In the genomic region with DNA sequence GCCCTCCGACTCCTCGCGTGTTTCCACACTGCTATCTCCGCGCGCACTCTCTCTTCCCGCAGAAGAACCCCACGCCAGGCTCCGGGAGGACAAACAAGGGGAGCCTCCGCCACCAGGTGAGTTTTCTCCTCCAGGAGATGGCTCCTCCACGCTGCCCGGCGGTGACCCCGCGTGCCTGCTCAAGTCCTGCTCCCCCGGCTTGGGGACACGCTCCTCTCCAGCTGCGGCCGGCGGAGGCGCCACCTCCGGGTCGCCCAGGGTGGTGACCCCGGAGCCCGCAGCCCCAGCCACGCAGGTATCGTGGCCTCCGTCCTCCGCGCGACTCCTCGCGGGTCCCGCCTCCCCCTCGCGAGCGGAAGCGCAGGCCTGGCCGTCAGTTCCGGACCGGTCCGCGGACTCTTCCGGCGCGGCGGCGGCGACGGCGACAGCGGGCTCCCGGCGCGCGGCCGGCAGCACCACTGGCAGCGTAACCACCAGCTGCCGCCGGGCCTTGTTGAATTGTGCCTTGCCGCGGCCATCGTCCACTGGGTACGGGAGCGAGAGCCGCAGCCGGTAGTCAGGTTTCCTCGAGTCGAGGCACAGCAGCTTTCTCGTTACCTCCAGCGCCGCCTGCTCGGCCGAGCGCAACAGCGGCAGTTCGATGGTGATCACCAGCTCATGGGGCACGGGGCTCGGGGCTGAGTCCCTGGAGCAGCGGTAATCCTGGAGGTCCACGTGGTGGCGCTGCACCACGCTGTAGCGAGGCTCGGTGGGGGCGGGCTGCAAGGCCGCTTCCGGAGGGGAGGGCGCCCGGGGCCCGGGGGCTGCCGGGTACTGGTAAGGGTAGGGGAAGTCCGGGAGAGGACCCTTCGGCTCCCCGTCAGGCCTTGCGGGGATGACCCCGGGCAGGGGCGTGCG, we compare ENCODE assay signal across 8 cellular contexts. TPM values are rescaled to one million over a fixed set of nuclear protein-coding genes. Genes with fewer than 3 reads are reported as not detected.
DNase-seq lines count a peak whose midpoint lies in the region; ATAC-seq and TF ChIP-seq lines count a peak whose summit lies in the region.

No MANE protein-coding gene starts in this region.

- DNase-seq in CD1c-positive myeloid dendritic cell (ENCODE audit: extremely low spot score), result peak; percentile 97
- DNase-seq in NCI-H526 (lab: John Stamatoyannopoulos, UW), result peak; percentile 89 to 96
- peak; percentile 95 for DNase-seq in activated CD4-positive, alpha-beta T cell treated with anti-CD3 and anti-CD28 coated beads, Interleukin-2, amount 10 ng/mL, durations not matched to agents 7 days and 5 days
- DNase-seq in dedifferentiated amniotic fluid mesenchymal stem cell (ENCODE audit: extremely low spot score), result peak; percentile 92
- peak; percentile 96 for DNase-seq in stimulated activated CD4-positive, alpha-beta T cell treated with anti-CD3 and anti-CD28 coated beads, Interleukin-4, amount 100 ng/mL, for 1 hour

- no peaks in the 10 kb centered on the region for H3K27me3 Mint-ChIP-seq in activated CD4-positive, alpha-beta T cell treated with anti-CD3 and anti-CD28 coated beads, Interleukin-2, amount 10 ng/mL, durations not matched to agents 7 days and 5 days

- H3K27ac ChIP-seq in liver (ENCODE audit: low read depth in 1 of 2, low read length in 2 of 2), result peak overlapping the region; percentile 89 to 99

- H3K9me3 Mint-ChIP-seq in activated CD4-positive, alpha-beta T cell treated with anti-CD3 and anti-CD28 coated beads, Interleukin-2, amount 10 ng/mL, durations not matched to agents 7 days and 5 days, result no peaks in the 10 kb centered on the region

- H3K4me1 ChIP-seq in liver (ENCODE audit: control insufficient read depth in 4 of 4, insufficient read depth in 4 of 4, low read length in 3 of 4), result peaks cover 2 to 21% (median 10%) of the 10 kb centered on the region in 4 donors

- peak overlapping the region; percentile 97 for H3K27ac Mint-ChIP-seq in activated CD4-positive, alpha-beta T cell treated with anti-CD3 and anti-CD28 coated beads, Interleukin-2, amount 10 ng/mL, durations not matched to agents 7 days and 5 days

- no peaks in the 10 kb centered on the region for H3K9me3 ChIP-seq in liver (ENCODE audit: control insufficient read depth in 4 of 4, low read length in 3 of 4)

- H3K9ac ChIP-seq in liver (ENCODE audit: low read depth in 1 of 2, low read length in 2 of 2), result peak overlapping the region; percentile 89 to 98

- POLR2A ChIA-PET in activated CD4-positive, alpha-beta T cell treated with anti-CD3 and anti-CD28 coated beads, Interleukin-2, amount 10 ng/mL, durations not matched to agents 7 days and 5 days (lab: Charles Lee), result interaction anchor here (0.5 to 2.3 kb wide), 7 partner anchors 13 to 621 kb away, joined by 3 to 15 read pairs (median 3); partner anchors contain the start of genes KLHDC2, MGAT2, NEMF and RPL36AL

- peak overlapping the region; percentile 55 to 95 (median 85) for H3K4me3 ChIP-seq in liver (ENCODE audit: low read depth in 1 of 3, low read length in 3 of 3)

- H3K4me3 Mint-ChIP-seq in activated CD4-positive, alpha-beta T cell treated with anti-CD3 and anti-CD28 coated beads, Interleukin-2, amount 10 ng/mL, durations not matched to agents 7 days and 5 days, result peak overlapping the region; percentile 92

- CTCF ChIA-PET in activated CD4-positive, alpha-beta T cell treated with anti-CD3 and anti-CD28 coated beads, Interleukin-2, amount 10 ng/mL, durations not matched to agents 7 days and 5 days (lab: Charles Lee), result interaction anchor here (0.5 to 3.3 kb wide), 41 partner anchors 9 to 1225 kb away, joined by 3 to 67 read pairs (median 4); partner anchors contain the start of genes ARF6, KLHDC2, LRR1 and MGAT2

- TF ChIP-seq RAD21 in liver (IDR thresholded peaks at IDR 0.05), result peak; percentile 90

- H3K27me3 ChIP-seq in liver (ENCODE audit: control insufficient read depth in 4 of 4, insufficient read depth in 4 of 4, low read length in 3 of 4), result no peaks in the 10 kb centered on the region

- under 1% methylated on average over 99 of the region's 99 CpGs for WGBS in liver

- ATAC-seq in GM19351 (IDR thresholded peaks at IDR 0.05; ENCODE audit: unreplicated experiment) (peak; percentile 66), HG03520 (IDR thresholded peaks at IDR 0.05; ENCODE audit: unreplicated experiment) (peak; percentile 75)

- peaks cover 42% of the 10 kb centered on the region for H3K4me1 Mint-ChIP-seq in activated CD4-positive, alpha-beta T cell treated with anti-CD3 and anti-CD28 coated beads, Interleukin-2, amount 10 ng/mL, durations not matched to agents 7 days and 5 days

- H3K36me3 ChIP-seq in liver (ENCODE audit: control insufficient read depth in 4 of 4, insufficient read depth in 3 of 4, low read depth in 1 of 4, low read length in 3 of 4), result peaks cover 0 to 6% (median 0%) of the 10 kb centered on the region in 4 donors

- H3K36me3 Mint-ChIP-seq in activated CD4-positive, alpha-beta T cell treated with anti-CD3 and anti-CD28 coated beads, Interleukin-2, amount 10 ng/mL, durations not matched to agents 7 days and 5 days (ENCODE audit: low read depth), result peaks cover 23% of the 10 kb centered on the region

- peak; percentile 80 for TF ChIP-seq CTCF in liver (IDR thresholded peaks at IDR 0.05; ENCODE audit: low read depth, low read length, missing input control)

TF ChIP-seq in liver, 16 proteins besides CTCF, POLR2A, EP300 and RAD21:
- peak in 1 of 2 donors; percentile 79 for TF ChIP-seq GABPA (IDR thresholded peaks at IDR 0.05 in 1 of 2, conservative IDR thresholded peaks at IDR 0.05 in 1 of 2)
- TF ChIP-seq, protein P1, sequence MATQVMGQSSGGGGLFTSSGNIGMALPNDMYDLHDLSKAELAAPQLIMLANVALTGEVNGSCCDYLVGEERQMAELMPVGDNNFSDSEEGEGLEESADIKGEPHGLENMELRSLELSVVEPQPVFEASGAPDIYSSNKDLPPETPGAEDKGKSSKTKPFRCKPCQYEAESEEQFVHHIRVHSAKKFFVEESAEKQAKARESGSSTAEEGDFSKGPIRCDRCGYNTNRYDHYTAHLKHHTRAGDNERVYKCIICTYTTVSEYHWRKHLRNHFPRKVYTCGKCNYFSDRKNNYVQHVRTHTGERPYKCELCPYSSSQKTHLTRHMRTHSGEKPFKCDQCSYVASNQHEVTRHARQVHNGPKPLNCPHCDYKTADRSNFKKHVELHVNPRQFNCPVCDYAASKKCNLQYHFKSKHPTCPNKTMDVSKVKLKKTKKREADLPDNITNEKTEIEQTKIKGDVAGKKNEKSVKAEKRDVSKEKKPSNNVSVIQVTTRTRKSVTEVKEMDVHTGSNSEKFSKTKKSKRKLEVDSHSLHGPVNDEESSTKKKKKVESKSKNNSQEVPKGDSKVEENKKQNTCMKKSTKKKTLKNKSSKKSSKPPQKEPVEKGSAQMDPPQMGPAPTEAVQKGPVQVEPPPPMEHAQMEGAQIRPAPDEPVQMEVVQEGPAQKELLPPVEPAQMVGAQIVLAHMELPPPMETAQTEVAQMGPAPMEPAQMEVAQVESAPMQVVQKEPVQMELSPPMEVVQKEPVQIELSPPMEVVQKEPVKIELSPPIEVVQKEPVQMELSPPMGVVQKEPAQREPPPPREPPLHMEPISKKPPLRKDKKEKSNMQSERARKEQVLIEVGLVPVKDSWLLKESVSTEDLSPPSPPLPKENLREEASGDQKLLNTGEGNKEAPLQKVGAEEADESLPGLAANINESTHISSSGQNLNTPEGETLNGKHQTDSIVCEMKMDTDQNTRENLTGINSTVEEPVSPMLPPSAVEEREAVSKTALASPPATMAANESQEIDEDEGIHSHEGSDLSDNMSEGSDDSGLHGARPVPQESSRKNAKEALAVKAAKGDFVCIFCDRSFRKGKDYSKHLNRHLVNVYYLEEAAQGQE (IDR thresholded peaks at IDR 0.05), result peak; percentile 78
- TF ChIP-seq, protein P2, sequence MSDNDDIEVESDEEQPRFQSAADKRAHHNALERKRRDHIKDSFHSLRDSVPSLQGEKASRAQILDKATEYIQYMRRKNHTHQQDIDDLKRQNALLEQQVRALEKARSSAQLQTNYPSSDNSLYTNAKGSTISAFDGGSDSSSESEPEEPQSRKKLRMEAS (IDR thresholded peaks at IDR 0.05), result peak; percentile 42
- TF ChIP-seq YY1 (IDR thresholded peaks at IDR 0.05), result peak; percentile 45
- peak; percentile 22 for TF ChIP-seq SP1 (IDR thresholded peaks at IDR 0.05)
- TF ChIP-seq HNF4G (IDR thresholded peaks at IDR 0.05), result no peak

RNA-seq across cellular contexts. Expression of gene DNAAF2, which starts 1.1 kb away (rescaled TPM):
- total RNA-seq in activated CD4-positive, alpha-beta T cell treated with anti-CD3 and anti-CD28 coated beads, Interleukin-2, amount 10 ng/mL, durations not matched to agents 7 days and 5 days, result 1 to 10 TPM; 5.1 to 5.2 TPM
- 1 to 10 TPM; 4.6 to 8.2 TPM for total RNA-seq in liver
- 1 to 10 TPM; 4.2 to 6.1 TPM for polyA plus RNA-seq in liver

RNA-seq across cellular contexts. Expression of gene MGAT2, which starts 13.3 kb away (rescaled TPM):
- total RNA-seq in activated CD4-positive, alpha-beta T cell treated with anti-CD3 and anti-CD28 coated beads, Interleukin-2, amount 10 ng/mL, durations not matched to agents 7 days and 5 days, result 10 to 100 TPM; 53.1 to 57.3 TPM
- total RNA-seq in liver, result 10 to 100 TPM; 31.5 to 44.0 TPM
- 10 to 100 TPM; 10.5 to 26.0 TPM for polyA plus RNA-seq in liver

RNA-seq across cellular contexts. Expression of gene RPL36AL, which starts 13.5 kb away (rescaled TPM):
- 100 to 1,000 TPM; 249 to 262 TPM for total RNA-seq in activated CD4-positive, alpha-beta T cell treated with anti-CD3 and anti-CD28 coated beads, Interleukin-2, amount 10 ng/mL, durations not matched to agents 7 days and 5 days
- 100 to 1,000 TPM; 110 to 115 TPM for total RNA-seq in liver
- 100 to 1,000 TPM; 181 to 268 TPM for polyA plus RNA-seq in liver

RNA-seq across cellular contexts. Expression of gene LRR1, which starts 35.2 kb away (rescaled TPM):
- total RNA-seq in activated CD4-positive, alpha-beta T cell treated with anti-CD3 and anti-CD28 coated beads, Interleukin-2, amount 10 ng/mL, durations not matched to agents 7 days and 5 days, result 10 to 100 TPM; 45.5 to 53.2 TPM
- 10 to 100 TPM in 1 of 2 donors, 1 to 10 TPM in 1; 3.8 to 23.2 TPM for total RNA-seq in liver
- 1 to 10 TPM; 3.7 to 4.4 TPM for polyA plus RNA-seq in liver

RNA-seq across cellular contexts. Expression of gene RPS29, which starts 47.7 kb away (rescaled TPM):
- 1,000 to 10,000 TPM in 1 of 2 experiments, 100 to 1,000 TPM in 1; 860 to 1,679 TPM for total RNA-seq in activated CD4-positive, alpha-beta T cell treated with anti-CD3 and anti-CD28 coated beads, Interleukin-2, amount 10 ng/mL, durations not matched to agents 7 days and 5 days
- 1,000 to 10,000 TPM in 1 of 2 donors, 100 to 1,000 TPM in 1; 606 to 1,739 TPM for total RNA-seq in liver
- 1,000 to 10,000 TPM in 1 of 2 donors, 100 to 1,000 TPM in 1; 584 to 1,071 TPM for polyA plus RNA-seq in liver

Comparison
In these comparisons a context has a peak if more than half of its experiments do, and no peak if none do; other contexts are left out.
1. Peak in every context shown above with its lines: DNase-seq, ATAC-seq, H3K4me3 ChIP-seq and H3K27ac ChIP-seq.